Comparison of ENCODE assay signal across 16 cellular contexts in the genomic region with DNA sequence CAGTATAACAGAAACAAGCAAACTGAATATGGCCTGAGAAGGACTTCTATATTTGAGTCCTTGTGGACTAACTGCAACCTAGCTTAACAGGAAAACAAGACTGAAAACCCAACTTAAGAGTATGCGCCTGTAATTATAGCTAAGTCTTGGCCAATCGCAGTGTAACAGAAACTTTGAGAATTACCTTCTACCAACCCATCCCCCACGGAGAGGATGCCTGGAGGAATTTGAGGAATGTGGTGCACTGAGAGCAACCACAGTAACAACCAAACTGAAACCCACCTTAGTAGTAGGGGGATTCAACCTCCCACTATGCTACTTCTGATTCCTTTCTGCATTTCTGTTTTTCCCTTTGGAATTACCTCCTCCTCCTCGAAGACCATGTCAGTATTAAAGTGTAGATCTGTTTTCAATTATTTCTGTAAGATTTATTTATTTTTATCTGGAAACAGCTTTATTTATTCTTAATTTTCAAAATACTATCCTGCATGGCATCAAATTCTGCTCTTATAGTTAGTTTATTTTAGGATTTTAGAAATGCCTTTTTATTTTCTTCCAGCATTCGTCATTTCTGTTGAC.
"Had no signal": no experiment of that assay in that cellular context is flagged by ENCODE, and none has a peak within 500 bp of the region (broad histone marks: within the 10 kb centered on the region; RNA-seq: fewer than 3 reads in every experiment).

No MANE protein-coding gene starts in this region.

- H3K27me3 ChIP-seq: ascending aorta, gastrocnemius medialis, heart left ventricle, sigmoid colon, stomach, testis, upper lobe of right lung had no signal

- H3K9me3 ChIP-seq: ascending aorta, gastrocnemius medialis, heart left ventricle, lower lobe of right lung, sigmoid colon, stomach, testis, upper lobe of right lung had no signal

- H3K4me3 ChIP-seq: ascending aorta, gastrocnemius medialis, heart left ventricle, lower lobe of right lung, sigmoid colon, stomach, testis, upper lobe of right lung had no signal

- H3K27ac ChIP-seq: ascending aorta, gastrocnemius medialis, heart left ventricle, lower lobe of right lung, sigmoid colon, stomach, testis, upper lobe of right lung had no signal

- H3K36me3 ChIP-seq: ascending aorta, gastrocnemius medialis, heart left ventricle, lower lobe of right lung, sigmoid colon, stomach, upper lobe of right lung had no signal

- H3K4me1 ChIP-seq: ascending aorta, gastrocnemius medialis, heart left ventricle, lower lobe of right lung, sigmoid colon, stomach, testis, upper lobe of right lung had no signal

- ATAC-seq: activated CD4-positive, CD25-positive, alpha-beta regulatory T cell treated with anti-CD3 and anti-CD28 coated beads, Interleukin-2, amount 50 U/mL, for 24 hours; activated naive CD8-positive, alpha-beta T cell treated with anti-CD3 and anti-CD28 coated beads, Interleukin-2, amount 50 U/mL, for 24 hours; effector memory CD8-positive, alpha-beta T cell; gastrocnemius medialis; heart left ventricle; left cardiac atrium; lower lobe of right lung; upper lobe of right lung had no signal

- DNase-seq: activated naive CD4-positive, alpha-beta T cell treated with anti-CD3 and anti-CD28 coated beads for 36 hours; activated naive CD8-positive, alpha-beta T cell treated with anti-CD3 and anti-CD28 coated beads, Interleukin-2, amount 50 U/mL, for 24 hours; effector memory CD8-positive, alpha-beta T cell; gastrocnemius medialis; heart left ventricle; left cardiac atrium; lower lobe of right lung; naive B cell; posterior cingulate gyrus; sigmoid colon; stimulated activated CD4-positive, alpha-beta T cell treated with anti-CD3 and anti-CD28 coated beads, Interleukin-2, amount 100 ng/mL, for 24 hours; stomach; testis; upper lobe of right lung had no signal
